Comparison of ENCODE assay signal across 14 cellular contexts in genomic region chr1:36822648-36823047, GRCh38.
"Had no signal": no experiment of that assay in that cellular context is flagged by ENCODE, and none has a peak within 500 bp of the region (broad histone marks: within the 10 kb centered on the region; RNA-seq: fewer than 3 reads in every experiment).

No MANE protein-coding gene starts in this region.

- H3K4me3 ChIP-seq: dorsolateral prefrontal cortex, prostate gland, right atrium auricular region, sigmoid colon, suprapubic skin, transverse colon, vagina had no signal

- ATAC-seq: left lobe of liver; naive thymus-derived CD8-positive, alpha-beta T cell; stimulated activated naive B cell treated with anti-CD40 and anti-IgM and Interleukin-4, amounts not matched to agents 10 μg/mL and 1 μg/mL and 100 μg/mL, for 72 hours; stimulated activated naive CD8-positive, alpha-beta T cell treated with anti-CD3 and anti-CD28 coated beads, Interleukin-15, amount 100 ng/mL, for 72 hours had no signal

- H3K27ac ChIP-seq: dorsolateral prefrontal cortex, prostate gland, right atrium auricular region, sigmoid colon, suprapubic skin, transverse colon, vagina had no signal

- H3K4me1 ChIP-seq: prostate gland, right atrium auricular region, sigmoid colon, suprapubic skin, transverse colon, vagina had no signal

- H3K9me3 ChIP-seq: prostate gland, right atrium auricular region, sigmoid colon, suprapubic skin, transverse colon, vagina had no signal

- H3K36me3 Mint-ChIP-seq: naive thymus-derived CD8-positive, alpha-beta T cell; stimulated activated naive B cell treated with anti-CD40 and anti-IgM and Interleukin-4, amounts not matched to agents 10 μg/mL and 1 μg/mL and 100 μg/mL, for 72 hours had no signal

- H3K27me3 ChIP-seq: right atrium auricular region, vagina had no signal

- H3K4me3 Mint-ChIP-seq: naive thymus-derived CD8-positive, alpha-beta T cell; neural crest cell; stimulated activated naive B cell treated with anti-CD40 and anti-IgM and Interleukin-4, amounts not matched to agents 10 μg/mL and 1 μg/mL and 100 μg/mL, for 72 hours; stimulated activated naive CD8-positive, alpha-beta T cell treated with anti-CD3 and anti-CD28 coated beads, Interleukin-15, amount 100 ng/mL, for 72 hours had no signal

- H3K36me3 ChIP-seq: prostate gland, right atrium auricular region, sigmoid colon, suprapubic skin, transverse colon, vagina had no signal

- H3K4me1 Mint-ChIP-seq: naive thymus-derived CD8-positive, alpha-beta T cell; stimulated activated naive B cell treated with anti-CD40 and anti-IgM and Interleukin-4, amounts not matched to agents 10 μg/mL and 1 μg/mL and 100 μg/mL, for 72 hours had no signal

- H3K9me3 Mint-ChIP-seq: naive thymus-derived CD8-positive, alpha-beta T cell; neural crest cell; stimulated activated naive B cell treated with anti-CD40 and anti-IgM and Interleukin-4, amounts not matched to agents 10 μg/mL and 1 μg/mL and 100 μg/mL, for 72 hours; stimulated activated naive CD8-positive, alpha-beta T cell treated with anti-CD3 and anti-CD28 coated beads, Interleukin-15, amount 100 ng/mL, for 72 hours had no signal

- DNase-seq: cerebellar nuclear complex; dorsolateral prefrontal cortex; effector CD4-positive, alpha-beta T cell; sigmoid colon; stimulated activated naive B cell treated with anti-CD40 and anti-IgM and Interleukin-4, amounts not matched to agents 10 μg/mL and 1 μg/mL and 100 μg/mL, for 72 hours; stimulated activated naive CD8-positive, alpha-beta T cell treated with anti-CD3 and anti-CD28 coated beads, Interleukin-15, amount 100 ng/mL, for 72 hours; transverse colon had no signal

- H3K27ac Mint-ChIP-seq: naive thymus-derived CD8-positive, alpha-beta T cell; stimulated activated naive B cell treated with anti-CD40 and anti-IgM and Interleukin-4, amounts not matched to agents 10 μg/mL and 1 μg/mL and 100 μg/mL, for 72 hours; stimulated activated naive CD8-positive, alpha-beta T cell treated with anti-CD3 and anti-CD28 coated beads, Interleukin-15, amount 100 ng/mL, for 72 hours had no signal
